Comparison of ENCODE assay signal across 9 cellular contexts in genomic region chr1:155000725-155001437, GRCh38. TPM values are rescaled to one million over a fixed set of nuclear protein-coding genes. Genes with fewer than 3 reads are reported as not detected.
A peak's percentile ranks its signal among the peaks of the same experiment; 100 is the strongest.
DNase-seq lines count a peak whose midpoint lies in the region; ATAC-seq lines count a peak whose summit lies in the region.
"Had no signal": no experiment of that assay in that cellular context is flagged by ENCODE, and none has a peak within 500 bp of the region (broad histone marks: within the 10 kb centered on the region; RNA-seq: fewer than 3 reads in every experiment).

No MANE protein-coding gene starts in this region.

- H3K27ac Mint-ChIP-seq in activated T-helper 17 cell treated with anti-CD3 and anti-CD28 coated beads, Interleukin-2, amount 50 U/mL, for 72 hours: peak overlapping the region; percentile 95
- H3K27ac Mint-ChIP-seq in naive B cell: peak overlapping the region in 5 of 6 donors; percentile 76 to 94 (median 88)
- H3K27ac Mint-ChIP-seq in stimulated activated memory B cell treated with anti-CD40 and anti-IgM and Interleukin-4, amounts not matched to agents 10 μg/mL and 1 μg/mL and 100 μg/mL, for 72 hours: peak overlapping the region; percentile 84

- H3K4me3 Mint-ChIP-seq in activated T-helper 17 cell treated with anti-CD3 and anti-CD28 coated beads, Interleukin-2, amount 50 U/mL, for 72 hours: peak overlapping the region; percentile 91
- peak overlapping the region; percentile 91 to 98 (median 96) for H3K4me3 Mint-ChIP-seq in naive B cell
- peak overlapping the region; percentile 95 for H3K4me3 Mint-ChIP-seq in stimulated activated memory B cell treated with anti-CD40 and anti-IgM and Interleukin-4, amounts not matched to agents 10 μg/mL and 1 μg/mL and 100 μg/mL, for 72 hours

- DNase-seq in DMS 273 treated with DMSO at 0.1 percent for 48 hours (lab: John Stamatoyannopoulos, UW) (peak; percentile 72), LHCN-M2 (ENCODE audit: low read depth) (peak; percentile 86), RPMI8226 (peak; percentile 98), fibroblast of gingiva (ENCODE audit: low read depth) (peak; percentile 86), naive B cell (peak; percentile 75)

- ATAC-seq in GM21717 (IDR thresholded peaks at IDR 0.05; ENCODE audit: unreplicated experiment) (peak; percentile 35), naive B cell (ENCODE audit: low read depth in 2 of 2) (peak; percentile 17 to 20)
- ATAC-seq in activated T-helper 17 cell treated with anti-CD3 and anti-CD28 coated beads, Interleukin-2, amount 50 U/mL, for 72 hours (replicated peaks): peak; percentile 65
- ATAC-seq in stimulated activated memory B cell treated with anti-CD40 and anti-IgM and Interleukin-4, amounts not matched to agents 10 μg/mL and 1 μg/mL and 100 μg/mL, for 72 hours: peak; percentile 63

- no peaks in the 10 kb centered on the region for H3K27me3 Mint-ChIP-seq in activated T-helper 17 cell treated with anti-CD3 and anti-CD28 coated beads, Interleukin-2, amount 50 U/mL, for 72 hours
- no peaks in the 10 kb centered on the region for H3K27me3 Mint-ChIP-seq in naive B cell
- H3K27me3 Mint-ChIP-seq in stimulated activated memory B cell treated with anti-CD40 and anti-IgM and Interleukin-4, amounts not matched to agents 10 μg/mL and 1 μg/mL and 100 μg/mL, for 72 hours: no peaks in the 10 kb centered on the region

- H3K36me3 Mint-ChIP-seq in activated T-helper 17 cell treated with anti-CD3 and anti-CD28 coated beads, Interleukin-2, amount 50 U/mL, for 72 hours (ENCODE audit: low read depth): peaks cover 35% of the 10 kb centered on the region
- H3K36me3 Mint-ChIP-seq in naive B cell: no peaks in the 10 kb centered on the region
- no peaks in the 10 kb centered on the region for H3K36me3 Mint-ChIP-seq in stimulated activated memory B cell treated with anti-CD40 and anti-IgM and Interleukin-4, amounts not matched to agents 10 μg/mL and 1 μg/mL and 100 μg/mL, for 72 hours

- H3K4me1 Mint-ChIP-seq in activated T-helper 17 cell treated with anti-CD3 and anti-CD28 coated beads, Interleukin-2, amount 50 U/mL, for 72 hours: peaks cover 31% of the 10 kb centered on the region
- H3K4me1 Mint-ChIP-seq in naive B cell: peaks cover 40 to 63% (median 42%) of the 10 kb centered on the region in 3 donors
- H3K4me1 Mint-ChIP-seq in stimulated activated memory B cell treated with anti-CD40 and anti-IgM and Interleukin-4, amounts not matched to agents 10 μg/mL and 1 μg/mL and 100 μg/mL, for 72 hours: peaks cover 65% of the 10 kb centered on the region

- no peaks in the 10 kb centered on the region for H3K9me3 Mint-ChIP-seq in activated T-helper 17 cell treated with anti-CD3 and anti-CD28 coated beads, Interleukin-2, amount 50 U/mL, for 72 hours
- no peaks in the 10 kb centered on the region for H3K9me3 Mint-ChIP-seq in naive B cell
- no peaks in the 10 kb centered on the region for H3K9me3 Mint-ChIP-seq in stimulated activated memory B cell treated with anti-CD40 and anti-IgM and Interleukin-4, amounts not matched to agents 10 μg/mL and 1 μg/mL and 100 μg/mL, for 72 hours

RNA-seq across cellular contexts. Expression of gene ZBTB7B, which starts 1.7 kb away (rescaled TPM):
- total RNA-seq in LHCN-M2 (2014; rRNA removed): 18.9 and 19.5 TPM in 2 replicates
- polyA plus RNA-seq in LHCN-M2 (2012): 13.9 TPM
- 100 to 1,000 TPM in 1 of 2 donors, 10 to 100 TPM in 1; 94.5 to 140 TPM for total RNA-seq in activated T-helper 17 cell treated with anti-CD3 and anti-CD28 coated beads, Interleukin-2, amount 50 U/mL, for 72 hours
- 1 to 10 TPM in 5 of 6 donors, not detected in 1; 2.2 to 5.5 (median 2.7) TPM for polyA plus RNA-seq in naive B cell (ENCODE audit: low read depth in 6 of 6)

RNA-seq across cellular contexts. Expression of gene LENEP, which starts 7.5 kb away (rescaled TPM):
- not detected in 2 replicates for total RNA-seq in LHCN-M2 (2014; rRNA removed)
- not detected for polyA plus RNA-seq in LHCN-M2 (2012)
- total RNA-seq in activated T-helper 17 cell treated with anti-CD3 and anti-CD28 coated beads, Interleukin-2, amount 50 U/mL, for 72 hours: under 1 TPM; 0.77 to 0.97 TPM
- polyA plus RNA-seq in naive B cell (ENCODE audit: low read depth in 6 of 6): not detected
- total RNA-seq: subcutaneous adipose tissue had no signal

RNA-seq across cellular contexts. Expression of gene FLAD1, which starts 17.7 kb away (rescaled TPM):
- total RNA-seq in LHCN-M2 (2014; rRNA removed): 30.9 and 41.3 TPM in 2 replicates
- 32.9 TPM for polyA plus RNA-seq in LHCN-M2 (2012)
- total RNA-seq in activated T-helper 17 cell treated with anti-CD3 and anti-CD28 coated beads, Interleukin-2, amount 50 U/mL, for 72 hours: 10 to 100 TPM; 34.6 to 68.3 TPM
- 10 to 100 TPM; 37.0 to 57.0 (median 49.4) TPM for polyA plus RNA-seq in naive B cell (ENCODE audit: low read depth in 6 of 6)

RNA-seq across cellular contexts. Expression of gene CKS1B, which starts 26.4 kb away (rescaled TPM):
- 164 and 175 TPM in 2 replicates for total RNA-seq in LHCN-M2 (2014; rRNA removed)
- 188 TPM for polyA plus RNA-seq in LHCN-M2 (2012)
- total RNA-seq in activated T-helper 17 cell treated with anti-CD3 and anti-CD28 coated beads, Interleukin-2, amount 50 U/mL, for 72 hours: 100 to 1,000 TPM; 162 to 188 TPM
- 100 to 1,000 TPM; 117 to 196 (median 131) TPM for polyA plus RNA-seq in naive B cell (ENCODE audit: low read depth in 6 of 6)

RNA-seq across cellular contexts. Expression of gene SHC1, which starts 30.3 kb away (rescaled TPM):
- 325 and 337 TPM in 2 replicates for total RNA-seq in LHCN-M2 (2014; rRNA removed)
- 407 TPM for polyA plus RNA-seq in LHCN-M2 (2012)
- 10 to 100 TPM; 60.9 to 62.0 TPM for total RNA-seq in activated T-helper 17 cell treated with anti-CD3 and anti-CD28 coated beads, Interleukin-2, amount 50 U/mL, for 72 hours
- polyA plus RNA-seq in naive B cell (ENCODE audit: low read depth in 6 of 6): 10 to 100 TPM; 23.3 to 34.0 (median 26.3) TPM

Comparison
In these comparisons a context has a peak if more than half of its experiments do, and no peak if none do; other contexts are left out.
1. Peak in every context shown above with its lines: DNase-seq and ATAC-seq.